ENCODE assay signal across 43 cellular contexts in the genomic region with DNA sequence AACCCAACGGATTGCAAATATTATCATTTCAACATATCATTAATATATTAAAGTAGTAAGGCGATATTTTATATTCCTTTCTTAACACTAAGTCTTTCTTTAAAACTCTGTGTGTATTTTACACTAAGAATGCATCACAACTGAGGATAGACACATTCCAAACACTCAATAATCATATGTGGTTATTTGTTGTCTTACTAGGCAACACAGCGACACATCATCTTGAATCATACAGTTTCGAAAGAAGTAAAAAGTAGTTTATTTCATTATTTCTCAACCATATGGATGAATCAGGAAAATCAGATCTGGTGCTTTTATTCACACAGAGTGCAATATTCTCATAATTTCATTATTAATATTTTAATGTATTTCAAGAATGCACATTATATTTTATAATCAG.
DNase-seq lines count a peak whose midpoint lies in the region; ATAC-seq, FAIRE-seq and TF ChIP-seq lines count a peak whose summit lies in the region.
"Had no signal": no experiment of that assay in that cellular context is flagged by ENCODE, and none has a peak within 500 bp of the region (broad histone marks: within the 10 kb centered on the region; RNA-seq: fewer than 3 reads in every experiment).

No MANE protein-coding gene starts in this region.

- H3K9me3 ChIP-seq in breast epithelium (peaks cover 7 to 19% of the 10 kb centered on the region in 2 donors), psoas muscle (peaks cover 11% of the 10 kb centered on the region)
- H3K9me3 ChIP-seq: colonic mucosa, testis had no signal

- H3K36me3 Mint-ChIP-seq in MCF 10A (ENCODE audit: insufficient read depth, unreplicated experiment), result no peaks in the 10 kb centered on the region
- no peaks in the 10 kb centered on the region for H3K36me3 Mint-ChIP-seq in stimulated activated naive B cell treated with anti-CD40 and anti-IgM and Interleukin-4, amounts not matched to agents 10 μg/mL and 1 μg/mL and 100 μg/mL, for 72 hours
- H3K36me3 Mint-ChIP-seq: CD14-positive monocyte, immature natural killer cell, memory B cell had no signal

- intact Hi-C loops in MCF 10A (cut with micrococcal nuclease), result no loop called here
- intact Hi-C loops in breast epithelium (cut with DNase I; ENCODE audit: low total_unique reads), result no loop called here
- intact Hi-C loops in psoas muscle (cut with DNase I), result no loop called here

- no peak overlapping the region for H3K27ac ChIP-seq in breast epithelium
- no peak overlapping the region for H3K27ac ChIP-seq in coronary artery
- H3K27ac ChIP-seq in psoas muscle, result no peak overlapping the region
- H3K27ac ChIP-seq: colonic mucosa, testis, WERI-Rb-1 had no signal

- H3K4me1 ChIP-seq in breast epithelium (no peaks in the 10 kb centered on the region), psoas muscle (no peaks in the 10 kb centered on the region)
- H3K4me1 ChIP-seq: colonic mucosa, testis had no signal

- no peak overlapping the region for H3K4me3 Mint-ChIP-seq in MCF 10A (ENCODE audit: unreplicated experiment)
- no peak overlapping the region for H3K4me3 Mint-ChIP-seq in stimulated activated naive B cell treated with anti-CD40 and anti-IgM and Interleukin-4, amounts not matched to agents 10 μg/mL and 1 μg/mL and 100 μg/mL, for 72 hours
- H3K4me3 Mint-ChIP-seq: activated CD4-positive, alpha-beta T cell treated with anti-CD3 and anti-CD28 coated beads, Interleukin-2, amount 10 ng/mL, durations not matched to agents 24 days and 14 days; CD14-positive monocyte; effector memory CD8-positive, alpha-beta T cell; GM23338; HFFc6; immature natural killer cell; memory B cell; nephron progenitor cell had no signal

- H3K4me3 ChIP-seq in breast epithelium, result no peak overlapping the region
- H3K4me3 ChIP-seq in bronchial epithelial cell (ENCODE audit: low read depth, low read length), result no peak overlapping the region
- H3K4me3 ChIP-seq in fibroblast of villous mesenchyme (ENCODE audit: low read depth, low read length), result no peak overlapping the region
- no peak overlapping the region for H3K4me3 ChIP-seq in coronary artery
- H3K4me3 ChIP-seq in psoas muscle, result no peak overlapping the region
- H3K4me3 ChIP-seq: colonic mucosa, GM23338, K562, MG63, testis had no signal

- ATAC-seq in HG03378 (IDR thresholded peaks at IDR 0.05; ENCODE audit: unreplicated experiment), result no peak
- no peak for ATAC-seq in psoas muscle
- ATAC-seq in stimulated activated naive B cell treated with anti-CD40 and anti-IgM and Interleukin-4, amounts not matched to agents 10 μg/mL and 1 μg/mL and 100 μg/mL, for 72 hours (replicated peaks), result no peak
- ATAC-seq: effector memory CD8-positive, alpha-beta T cell; GM23338; K562; left lobe of liver; Panc1; stimulated activated naive CD8-positive, alpha-beta T cell treated with anti-CD3 and anti-CD28 coated beads, Interleukin-15, Interleukin-2, amounts not matched to agents 100 U/mL and 50 U/mL, for 24 hours had no signal

- WGBS in psoas muscle, 3 donors, result 88 to 93% (median 93%) methylated on average over 4 of the region's 4 CpGs

- DNase-seq in MCF 10A (ENCODE audit: unreplicated experiment), result peak; percentile 64
- DNase-seq in breast epithelium (ENCODE audit: low spot score in 2 of 2), result no peak
- peak; percentile 96 for DNase-seq in bronchial epithelial cell (ENCODE audit: low read depth)
- DNase-seq in fibroblast of villous mesenchyme (ENCODE audit: low read depth), result peak; percentile 5
- no peak for DNase-seq in coronary artery (ENCODE audit: low spot score)
- DNase-seq in psoas muscle, result no peak
- DNase-seq in stimulated activated naive B cell treated with anti-CD40 and anti-IgM and Interleukin-4, amounts not matched to agents 10 μg/mL and 1 μg/mL and 100 μg/mL, for 72 hours, result no peak
- DNase-seq: 8988T; activated CD4-positive, alpha-beta T cell treated with anti-CD3 and anti-CD28 coated beads, Interleukin-2, amount 10 ng/mL, durations not matched to agents 24 days and 14 days; activated CD8-positive, alpha-beta memory T cell treated with anti-CD3 and anti-CD28 coated beads for 24 hours; activated naive CD4-positive, alpha-beta T cell treated with anti-CD3 and anti-CD28 coated beads, Interleukin-2, amount 50 U/mL, for 16 hours; activated T-cell treated with anti-CD3 and anti-CD28 coated beads for 4 hours; amygdala; Calu3; colonic mucosa; DND-41; effector memory CD8-positive, alpha-beta T cell; GF-D8; HFFc6; hypothalamus; immature natural killer cell; MG63; NCI-H1417 treated with DMSO at 0.1 percent for 48 hours; NCI-H2081; NCI-H345; NCI-H69; nephron progenitor cell; retina; SIG-M5; stimulated activated CD4-positive, alpha-beta T cell treated with anti-CD3 and anti-CD28 coated beads, Interleukin-1b, Interleukin-23, amount 100 ng/mL, for 48 hours; stimulated activated naive CD8-positive, alpha-beta T cell treated with anti-CD3 and anti-CD28 coated beads, Interleukin-15, Interleukin-2, amounts not matched to agents 100 U/mL and 50 U/mL, for 24 hours; T-helper 9 cell; testis; WERI-Rb-1 had no signal

- TF ChIP-seq CTCF in MCF 10A (IDR thresholded peaks at IDR 0.05; ENCODE audit: unreplicated experiment), result no peak
- TF ChIP-seq CTCF in breast epithelium (IDR thresholded peaks at IDR 0.05), result no peak
- no peak for TF ChIP-seq CTCF in bronchial epithelial cell (IDR thresholded peaks at IDR 0.05; ENCODE audit: insufficient read depth, low read length, severe bottlenecking)
- TF ChIP-seq CTCF in fibroblast of villous mesenchyme (IDR thresholded peaks at IDR 0.05; ENCODE audit: insufficient read depth, low read depth, low read length), result no peak
- no peak for TF ChIP-seq CTCF in coronary artery (IDR thresholded peaks at IDR 0.05)
- no peak for TF ChIP-seq CTCF in psoas muscle (IDR thresholded peaks at IDR 0.05)

- peaks cover 12% of the 10 kb centered on the region for H3K9me3 Mint-ChIP-seq in MCF 10A (ENCODE audit: unreplicated experiment)
- peaks cover 8 to 12% of the 10 kb centered on the region in 2 donors for H3K9me3 Mint-ChIP-seq in stimulated activated naive B cell treated with anti-CD40 and anti-IgM and Interleukin-4, amounts not matched to agents 10 μg/mL and 1 μg/mL and 100 μg/mL, for 72 hours
- H3K9me3 Mint-ChIP-seq: activated CD4-positive, alpha-beta T cell treated with anti-CD3 and anti-CD28 coated beads, Interleukin-2, amount 10 ng/mL, durations not matched to agents 24 days and 14 days had no signal

- CTCF ChIA-PET in MCF 10A (lab: Yijun Ruan, JAX), result interaction anchor here (0.6 kb wide), 2 partner anchors 1107 to 1820 kb away, joined by 4 to 5 read pairs; no protein-coding TSS in a partner anchor

- no peaks in the 10 kb centered on the region for H3K27me3 ChIP-seq in breast epithelium
- no peaks in the 10 kb centered on the region for H3K27me3 ChIP-seq in bronchial epithelial cell (ENCODE audit: control insufficient read depth, insufficient read depth, low read length)
- no peaks in the 10 kb centered on the region for H3K27me3 ChIP-seq in psoas muscle (ENCODE audit: insufficient read depth in 3 of 3, low read length in 2 of 3)
- H3K27me3 ChIP-seq: colonic mucosa, MG63, testis had no signal

- FAIRE-seq in bronchial epithelial cell (lab: Jason Lieb, UNC), result no peak
- FAIRE-seq: HTR-8/SVneo, K562 had no signal

- H3K4me1 Mint-ChIP-seq in MCF 10A (ENCODE audit: insufficient read depth, unreplicated experiment), result peaks cover 6% of the 10 kb centered on the region
- H3K4me1 Mint-ChIP-seq in stimulated activated naive B cell treated with anti-CD40 and anti-IgM and Interleukin-4, amounts not matched to agents 10 μg/mL and 1 μg/mL and 100 μg/mL, for 72 hours, result no peaks in the 10 kb centered on the region
- H3K4me1 Mint-ChIP-seq: activated CD4-positive, alpha-beta T cell treated with anti-CD3 and anti-CD28 coated beads, Interleukin-2, amount 10 ng/mL, durations not matched to agents 24 days and 14 days; CD14-positive monocyte; immature natural killer cell; memory B cell had no signal

- H3K27me3 Mint-ChIP-seq in MCF 10A (ENCODE audit: insufficient read depth, unreplicated experiment), result no peaks in the 10 kb centered on the region
- no peaks in the 10 kb centered on the region for H3K27me3 Mint-ChIP-seq in stimulated activated naive B cell treated with anti-CD40 and anti-IgM and Interleukin-4, amounts not matched to agents 10 μg/mL and 1 μg/mL and 100 μg/mL, for 72 hours
- H3K27me3 Mint-ChIP-seq: activated CD4-positive, alpha-beta T cell treated with anti-CD3 and anti-CD28 coated beads, Interleukin-2, amount 10 ng/mL, durations not matched to agents 24 days and 14 days; effector memory CD8-positive, alpha-beta T cell; memory B cell had no signal

- no peak for TF ChIP-seq POLR2A in breast epithelium (IDR thresholded peaks at IDR 0.05)

- BruUV-seq in MCF 10A (replicated peaks; lab: Mats Ljungman, UMichigan), result no TSS peak

- H3K27ac Mint-ChIP-seq in MCF 10A (ENCODE audit: low read depth, unreplicated experiment), result peak overlapping the region; percentile 83
- no peak overlapping the region for H3K27ac Mint-ChIP-seq in stimulated activated naive B cell treated with anti-CD40 and anti-IgM and Interleukin-4, amounts not matched to agents 10 μg/mL and 1 μg/mL and 100 μg/mL, for 72 hours
- H3K27ac Mint-ChIP-seq: activated CD4-positive, alpha-beta T cell treated with anti-CD3 and anti-CD28 coated beads, Interleukin-2, amount 10 ng/mL, durations not matched to agents 24 days and 14 days; activated T-helper 2 cell treated with anti-CD3 and anti-CD28 coated beads, Interferon-gamma antibody, Interleukin-2, Interleukin-4, amounts not matched to agents 10 μg/mL and 5 μg/mL and 100 μg/mL, durations not matched to agents 14 hours and 24 hours and 36 hours; effector memory CD8-positive, alpha-beta T cell; GM23338; HFFc6; immature natural killer cell; memory B cell; nephron progenitor cell had no signal

- POLR2A ChIA-PET in MCF 10A (lab: Yijun Ruan, JAX), result interaction anchor here (1.3 kb wide), 1 partner anchor 30 kb away, joined by 3 read pairs; no protein-coding TSS in a partner anchor

- H3K36me3 ChIP-seq in breast epithelium, result no peaks in the 10 kb centered on the region
- no peaks in the 10 kb centered on the region for H3K36me3 ChIP-seq in bronchial epithelial cell (ENCODE audit: control insufficient read depth, insufficient read depth, low read length)
- H3K36me3 ChIP-seq in psoas muscle (ENCODE audit: insufficient read depth in 1 of 2, low read depth in 1 of 2), result no peaks in the 10 kb centered on the region
- H3K36me3 ChIP-seq: colonic mucosa, MG63, WERI-Rb-1 had no signal

Comparison
In these comparisons a context has a peak if more than half of its experiments do, and no peak if none do; other contexts are left out.
1. DNase-seq: peak in MCF 10A (single experiment), bronchial epithelial cell (single experiment) and fibroblast of villous mesenchyme (single experiment); none in breast epithelium (0 of 2), coronary artery (single experiment), psoas muscle (0 of 2) and stimulated activated naive B cell treated with anti-CD40 and anti-IgM and Interleukin-4, amounts not matched to agents 10 μg/mL and 1 μg/mL and 100 μg/mL, for 72 hours (single experiment).